In the genomic region with DNA sequence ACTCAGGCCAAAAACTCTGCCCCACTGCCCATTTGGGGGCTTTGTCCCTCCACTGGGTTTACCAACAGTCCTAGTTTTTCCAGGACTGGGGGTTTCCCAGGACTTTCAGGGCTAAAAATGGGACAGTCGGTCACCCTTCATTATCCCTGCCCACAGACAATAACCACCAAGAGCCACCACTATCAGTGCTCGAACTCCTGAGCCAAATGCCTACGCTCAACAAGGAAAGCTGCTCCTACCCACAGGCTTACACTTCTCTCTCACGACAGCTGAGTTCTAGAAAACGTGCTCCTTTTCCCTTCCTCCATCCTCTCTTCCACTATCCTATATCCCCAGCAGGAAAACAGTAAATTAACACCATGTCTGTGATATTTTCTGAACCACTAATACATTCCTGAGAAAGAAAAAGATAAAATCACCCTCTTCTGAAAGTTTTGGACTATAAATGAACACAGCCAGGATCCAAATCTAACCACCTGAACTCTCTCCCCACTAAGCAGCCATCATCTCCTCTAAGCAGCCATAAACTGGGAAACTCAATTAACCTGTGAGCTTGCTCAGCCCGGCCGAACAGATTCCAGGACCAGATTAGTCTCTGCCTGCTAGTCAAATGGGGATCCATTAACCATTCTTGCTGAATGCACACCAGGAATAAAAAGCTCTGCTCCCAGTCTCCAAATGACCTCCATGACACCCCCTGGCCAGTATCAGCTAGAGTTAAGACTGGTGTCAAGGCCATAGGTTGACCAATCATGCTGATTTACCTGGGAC, we compare ENCODE assay signal across 1 cellular context.
TF ChIP-seq lines count a peak whose summit lies in the region.

No MANE protein-coding gene starts in this region.

TF ChIP-seq in GM23338, 12 proteins besides CTCF, POLR2A, EP300 and RAD21 (continued from another document):
- TF ChIP-seq, protein P1, sequence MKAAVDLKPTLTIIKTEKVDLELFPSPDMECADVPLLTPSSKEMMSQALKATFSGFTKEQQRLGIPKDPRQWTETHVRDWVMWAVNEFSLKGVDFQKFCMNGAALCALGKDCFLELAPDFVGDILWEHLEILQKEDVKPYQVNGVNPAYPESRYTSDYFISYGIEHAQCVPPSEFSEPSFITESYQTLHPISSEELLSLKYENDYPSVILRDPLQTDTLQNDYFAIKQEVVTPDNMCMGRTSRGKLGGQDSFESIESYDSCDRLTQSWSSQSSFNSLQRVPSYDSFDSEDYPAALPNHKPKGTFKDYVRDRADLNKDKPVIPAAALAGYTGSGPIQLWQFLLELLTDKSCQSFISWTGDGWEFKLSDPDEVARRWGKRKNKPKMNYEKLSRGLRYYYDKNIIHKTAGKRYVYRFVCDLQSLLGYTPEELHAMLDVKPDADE (IDR thresholded peaks at IDR 0.05): no peak
- TF ChIP-seq ZNF462 (CRISPR knock-in tag; IDR thresholded peaks at IDR 0.05): no peak
- no peak for TF ChIP-seq JUNB (IDR thresholded peaks at IDR 0.05; ENCODE audit: unreplicated experiment)
- no peak for TF ChIP-seq ZNF331 (CRISPR knock-in tag; IDR thresholded peaks at IDR 0.05; ENCODE audit: low read depth)
- no peak for TF ChIP-seq ZNF114 (CRISPR knock-in tag; IDR thresholded peaks at IDR 0.05)
- TF ChIP-seq, protein P2, sequence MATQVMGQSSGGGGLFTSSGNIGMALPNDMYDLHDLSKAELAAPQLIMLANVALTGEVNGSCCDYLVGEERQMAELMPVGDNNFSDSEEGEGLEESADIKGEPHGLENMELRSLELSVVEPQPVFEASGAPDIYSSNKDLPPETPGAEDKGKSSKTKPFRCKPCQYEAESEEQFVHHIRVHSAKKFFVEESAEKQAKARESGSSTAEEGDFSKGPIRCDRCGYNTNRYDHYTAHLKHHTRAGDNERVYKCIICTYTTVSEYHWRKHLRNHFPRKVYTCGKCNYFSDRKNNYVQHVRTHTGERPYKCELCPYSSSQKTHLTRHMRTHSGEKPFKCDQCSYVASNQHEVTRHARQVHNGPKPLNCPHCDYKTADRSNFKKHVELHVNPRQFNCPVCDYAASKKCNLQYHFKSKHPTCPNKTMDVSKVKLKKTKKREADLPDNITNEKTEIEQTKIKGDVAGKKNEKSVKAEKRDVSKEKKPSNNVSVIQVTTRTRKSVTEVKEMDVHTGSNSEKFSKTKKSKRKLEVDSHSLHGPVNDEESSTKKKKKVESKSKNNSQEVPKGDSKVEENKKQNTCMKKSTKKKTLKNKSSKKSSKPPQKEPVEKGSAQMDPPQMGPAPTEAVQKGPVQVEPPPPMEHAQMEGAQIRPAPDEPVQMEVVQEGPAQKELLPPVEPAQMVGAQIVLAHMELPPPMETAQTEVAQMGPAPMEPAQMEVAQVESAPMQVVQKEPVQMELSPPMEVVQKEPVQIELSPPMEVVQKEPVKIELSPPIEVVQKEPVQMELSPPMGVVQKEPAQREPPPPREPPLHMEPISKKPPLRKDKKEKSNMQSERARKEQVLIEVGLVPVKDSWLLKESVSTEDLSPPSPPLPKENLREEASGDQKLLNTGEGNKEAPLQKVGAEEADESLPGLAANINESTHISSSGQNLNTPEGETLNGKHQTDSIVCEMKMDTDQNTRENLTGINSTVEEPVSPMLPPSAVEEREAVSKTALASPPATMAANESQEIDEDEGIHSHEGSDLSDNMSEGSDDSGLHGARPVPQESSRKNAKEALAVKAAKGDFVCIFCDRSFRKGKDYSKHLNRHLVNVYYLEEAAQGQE (IDR thresholded peaks at IDR 0.05; ENCODE audit: unreplicated experiment): no peak
